ENCODE assay signal across 16 cellular contexts in the genomic region with DNA sequence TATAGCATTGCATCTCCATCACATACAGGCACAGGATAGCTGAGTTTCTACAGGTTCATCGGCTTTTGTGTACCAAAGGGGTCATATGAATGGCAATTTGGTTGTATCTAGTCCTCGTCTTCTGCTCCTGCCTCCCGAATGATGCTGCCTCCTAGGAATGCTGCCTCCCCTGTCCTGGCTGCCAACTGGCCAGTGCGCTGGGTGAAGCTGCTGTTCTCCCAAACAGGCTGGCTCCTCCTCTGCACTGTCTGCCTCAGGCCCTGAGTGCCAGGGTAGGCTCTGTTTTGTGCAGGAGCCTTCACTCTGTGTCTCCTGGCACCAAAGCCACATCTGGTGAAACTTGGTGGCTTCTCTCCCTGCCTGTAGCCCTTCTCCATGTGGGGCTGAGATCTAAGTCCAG.
"Had no signal": no experiment of that assay in that cellular context is flagged by ENCODE, and none has a peak within 500 bp of the region (broad histone marks: within the 10 kb centered on the region; RNA-seq: fewer than 3 reads in every experiment).

No MANE protein-coding gene starts in this region.

- DNase-seq: activated T-cell treated with anti-CD3 and anti-CD28 coated beads, Interleukin-2, amount 50 U/mL, for 1 hour; aorta; brain microvascular endothelial cell; central memory CD4-positive, alpha-beta T cell; colonic mucosa; erythroblast; gastrocnemius medialis; heart left ventricle; kidney; natural killer cell; stimulated activated CD4-positive, alpha-beta T cell treated with anti-CD3 and anti-CD28 coated beads, Interleukin-12 subunit alpha, Interleukin-12 subunit beta, amount 100 ng/mL, for 4 hours; stimulated activated naive CD4-positive, alpha-beta T cell; upper lobe of right lung had no signal

- H3K4me1 ChIP-seq: colonic mucosa had no signal

- H3K27ac Mint-ChIP-seq: natural killer cell had no signal

- H3K36me3 ChIP-seq: brain microvascular endothelial cell, colonic mucosa, gastrocnemius medialis, heart left ventricle, neutrophil, upper lobe of right lung had no signal

- H3K36me3 Mint-ChIP-seq: natural killer cell had no signal

- H3K27ac ChIP-seq: brain microvascular endothelial cell, colonic mucosa, gastrocnemius medialis, heart left ventricle, neutrophil, upper lobe of right lung had no signal

- H3K9me3 ChIP-seq: colonic mucosa, gastrocnemius medialis, neutrophil, upper lobe of right lung had no signal

- H3K4me3 ChIP-seq: colonic mucosa, gastrocnemius medialis, heart left ventricle, lung, upper lobe of right lung had no signal

- ATAC-seq: gastrocnemius medialis, heart left ventricle, left lobe of liver, natural killer cell, upper lobe of right lung had no signal

- H3K27me3 ChIP-seq: brain microvascular endothelial cell, colonic mucosa, gastrocnemius medialis, neutrophil, upper lobe of right lung had no signal

- H3K4me3 Mint-ChIP-seq: natural killer cell had no signal
